10 cellular contexts compared by ENCODE assay signal in genomic region chr3:112460519-112460918, GRCh38.
DNase-seq lines count a peak whose midpoint lies in the region; ATAC-seq lines count a peak whose summit lies in the region.
"Had no signal": no experiment of that assay in that cellular context is flagged by ENCODE, and none has a peak within 500 bp of the region (broad histone marks: within the 10 kb centered on the region; RNA-seq: fewer than 3 reads in every experiment).

No MANE protein-coding gene starts in this region.

- peaks cover 37% of the 10 kb centered on the region for H3K36me3 Mint-ChIP-seq in activated naive CD8-positive, alpha-beta T cell treated with anti-CD3 and anti-CD28 coated beads, Interleukin-2, amount 50 U/mL, for 24 hours (ENCODE audit: low read depth)
- H3K36me3 Mint-ChIP-seq: type B pancreatic cell had no signal

- no peak for DNase-seq in activated naive CD8-positive, alpha-beta T cell treated with anti-CD3 and anti-CD28 coated beads, Interleukin-2, amount 50 U/mL, for 24 hours
- DNase-seq in stimulated activated CD4-positive, alpha-beta T cell treated with anti-CD3 and anti-CD28 coated beads, Interleukin-15, amount 100 ng/mL, for 24 hours = no peak
- DNase-seq in activated CD4-positive, alpha-beta T cell treated with anti-CD3 and anti-CD28 coated beads for 4 hours = no peak
- DNase-seq in NCI-H2107 (lab: John Stamatoyannopoulos, UW) = no peak
- DNase-seq: NCI-H774 had no signal

- H3K4me3 Mint-ChIP-seq in activated naive CD8-positive, alpha-beta T cell treated with anti-CD3 and anti-CD28 coated beads, Interleukin-2, amount 50 U/mL, for 24 hours = peak overlapping the region; percentile 57
- H3K4me3 Mint-ChIP-seq: type B pancreatic cell had no signal

- H3K27me3 Mint-ChIP-seq in activated naive CD8-positive, alpha-beta T cell treated with anti-CD3 and anti-CD28 coated beads, Interleukin-2, amount 50 U/mL, for 24 hours = no peaks in the 10 kb centered on the region

- peaks cover 79% of the 10 kb centered on the region for H3K4me1 Mint-ChIP-seq in activated naive CD8-positive, alpha-beta T cell treated with anti-CD3 and anti-CD28 coated beads, Interleukin-2, amount 50 U/mL, for 24 hours

- H3K9me3 Mint-ChIP-seq in activated naive CD8-positive, alpha-beta T cell treated with anti-CD3 and anti-CD28 coated beads, Interleukin-2, amount 50 U/mL, for 24 hours = peaks cover 13% of the 10 kb centered on the region
- H3K9me3 Mint-ChIP-seq: type B pancreatic cell had no signal

- peak overlapping the region; percentile 93 for H3K27ac Mint-ChIP-seq in activated naive CD8-positive, alpha-beta T cell treated with anti-CD3 and anti-CD28 coated beads, Interleukin-2, amount 50 U/mL, for 24 hours
- H3K27ac Mint-ChIP-seq: type B pancreatic cell had no signal

- ATAC-seq in GM18511 (IDR thresholded peaks at IDR 0.05; ENCODE audit: unreplicated experiment) = peak; percentile 60
- ATAC-seq in GM21367 (IDR thresholded peaks at IDR 0.05; ENCODE audit: unreplicated experiment) = peak; percentile 37
- peak; percentile 45 for ATAC-seq in HG03139 (IDR thresholded peaks at IDR 0.05; ENCODE audit: unreplicated experiment)
- ATAC-seq in activated naive CD8-positive, alpha-beta T cell treated with anti-CD3 and anti-CD28 coated beads, Interleukin-2, amount 50 U/mL, for 24 hours = peak; percentile 68
- no peak for ATAC-seq in GM21423 (IDR thresholded peaks at IDR 0.05; ENCODE audit: unreplicated experiment)
